8 cellular contexts compared by ENCODE assay signal in the genomic region with DNA sequence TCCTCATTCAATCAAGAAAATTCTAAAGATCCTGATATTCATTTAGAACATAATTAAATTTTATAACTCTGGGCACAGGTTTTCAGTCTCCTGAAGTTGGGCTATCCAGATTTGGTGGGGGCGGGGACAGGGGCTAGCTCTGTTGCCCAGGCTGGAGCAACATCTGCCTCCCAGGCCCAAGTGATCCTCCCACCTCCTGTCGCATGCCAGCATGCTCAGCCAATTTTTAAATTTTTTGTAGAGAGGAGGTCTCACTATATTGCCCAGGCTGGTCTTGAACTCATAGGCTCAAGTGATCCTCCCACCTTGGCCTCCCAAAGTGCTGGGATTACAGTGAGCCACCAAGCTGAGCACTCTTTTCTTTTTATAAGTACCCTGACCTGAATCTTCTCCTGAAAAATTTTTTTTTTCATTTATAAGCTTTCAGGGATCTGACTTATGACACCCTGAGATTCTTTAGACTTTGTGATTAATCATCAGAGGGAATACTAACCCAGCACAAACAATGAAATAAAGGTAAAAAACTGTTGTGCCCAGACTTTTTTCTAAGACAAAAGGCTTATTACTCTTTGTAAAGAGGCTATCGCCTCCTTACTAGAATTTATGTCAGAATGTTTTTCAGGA.
DNase-seq lines count a peak whose midpoint lies in the region; ATAC-seq and TF ChIP-seq lines count a peak whose summit lies in the region.

No MANE protein-coding gene starts in this region.

- H4K8ac ChIP-seq in IMR-90 (ENCODE audit: low read depth in 2 of 2, low read length in 2 of 2) = peak overlapping the region; percentile 44 to 81

- ATAC-seq in IMR-90 (ENCODE audit: low read depth) (peak; percentile 19; the same call in 1 of the 2 replicates), left cardiac atrium (peak in 1 of 2 donors; percentile 44)

- POLR2A ChIA-PET in IMR-90 (lab: Charles Lee; ENCODE audit: unreplicated experiment) = interaction anchor here (2.5 kb wide), 1 partner anchor 43 kb away, joined by 12 read pairs; no protein-coding TSS in a partner anchor
- POLR2A ChIA-PET in activated CD4-positive, alpha-beta T cell treated with anti-CD3 and anti-CD28 coated beads, Interleukin-2, amount 10 ng/mL, durations not matched to agents 7 days and 5 days (lab: Charles Lee) = interaction anchor here (0.9 to 5.2 kb wide), 7 partner anchors 8 to 1498 kb away, joined by 3 to 47 read pairs (median 8); no protein-coding TSS in a partner anchor

- H4K91ac ChIP-seq in IMR-90 (ENCODE audit: insufficient read depth, low read depth, low read length) = peak overlapping the region; percentile 85

- H3K9me3 Mint-ChIP-seq in activated CD4-positive, alpha-beta T cell treated with anti-CD3 and anti-CD28 coated beads, Interleukin-2, amount 10 ng/mL, durations not matched to agents 7 days and 5 days = no peaks in the 10 kb centered on the region
- no peaks in the 10 kb centered on the region for H3K9me3 Mint-ChIP-seq in stimulated activated naive CD8-positive, alpha-beta T cell treated with anti-CD3 and anti-CD28 coated beads, Interleukin-15, Interleukin-2, amounts not matched to agents 100 ng/mL and 50 ng/mL, for 24 hours
- H3K9me3 Mint-ChIP-seq in glutamatergic neuron (ENCODE audit: unreplicated experiment) = no peaks in the 10 kb centered on the region

- no peak overlapping the region for H2AK9ac ChIP-seq in IMR-90 (replicated peaks; ENCODE audit: low read depth, low read length, poor library complexity)

- no CpG with 5 or more reads among the region's 3 CpGs for WGBS in IMR-90 (ENCODE audit: extremely low coverage in 2 of 2, insufficient read length in 1 of 2), 2 experiments

- H3K14ac ChIP-seq in IMR-90 (replicated peaks; ENCODE audit: low read depth, low read length) = peak overlapping the region; percentile 86

- CTCF ChIA-PET in IMR-90 (lab: Yijun Ruan, JAX) = interaction anchor here (0.5 kb wide), 1 partner anchor 75 kb away, joined by 7 read pairs; no protein-coding TSS in a partner anchor
- CTCF ChIA-PET in activated CD4-positive, alpha-beta T cell treated with anti-CD3 and anti-CD28 coated beads, Interleukin-2, amount 10 ng/mL, durations not matched to agents 7 days and 5 days (lab: Charles Lee) = interaction anchor here (1.4 to 2.4 kb wide), 5 partner anchors 8 to 76 kb away, joined by 3 to 9 read pairs (median 6); no protein-coding TSS in a partner anchor

- no peak for TF ChIP-seq RAD21 in IMR-90 (IDR thresholded peaks at IDR 0.05; ENCODE audit: low read length)

- peak overlapping the region; percentile 97 for H3K4me2 ChIP-seq in IMR-90 (ENCODE audit: low read depth, low read length)

- H3K27ac Mint-ChIP-seq in activated CD4-positive, alpha-beta T cell treated with anti-CD3 and anti-CD28 coated beads, Interleukin-2, amount 10 ng/mL, durations not matched to agents 7 days and 5 days = peak overlapping the region; percentile 96
- peak overlapping the region; percentile 99 for H3K27ac Mint-ChIP-seq in stimulated activated naive CD8-positive, alpha-beta T cell treated with anti-CD3 and anti-CD28 coated beads, Interleukin-15, Interleukin-2, amounts not matched to agents 100 ng/mL and 50 ng/mL, for 24 hours
- H3K27ac Mint-ChIP-seq in glutamatergic neuron (ENCODE audit: unreplicated experiment) = no peak overlapping the region

- H3K4me1 ChIP-seq in IMR-90 (ENCODE audit: control insufficient read depth, insufficient read depth, low read length) = peaks cover 25% of the 10 kb centered on the region

- H2BK120ac ChIP-seq in IMR-90 (ENCODE audit: low read depth, low read length) = peak overlapping the region; percentile 93

- H2AK5ac ChIP-seq in IMR-90 (ENCODE audit: low read depth, low read length) = peak overlapping the region; percentile 84

- no peak overlapping the region for H2AFZ ChIP-seq in IMR-90 (replicated peaks; ENCODE audit: low read length, poor library complexity)

- no TSS peak for BruUV-seq in IMR-90 (replicated peaks; lab: Mats Ljungman, UMichigan)

- peaks cover 21 to 61% of the 10 kb centered on the region in 2 experiments for H3K79me1 ChIP-seq in IMR-90 (ENCODE audit: low read depth in 1 of 2, low read length in 2 of 2)

- H2BK15ac ChIP-seq in IMR-90 (ENCODE audit: low read depth, low read length) = peak overlapping the region; percentile 78

- dilution Hi-C loops in IMR-90 (cut with HindIII; ENCODE audit: low sequenced_read_pairs, unreplicated experiment) = no loop called here

- H3K27me3 ChIP-seq in IMR-90 (ENCODE audit: control insufficient read depth, insufficient read depth, low read length) = no peaks in the 10 kb centered on the region

- peak; percentile 63 for DNase-seq in IMR-90
- no peak for DNase-seq in activated CD4-positive, alpha-beta T cell treated with anti-CD3 and anti-CD28 coated beads, Interleukin-2, amount 10 ng/mL, durations not matched to agents 7 days and 5 days
- DNase-seq in left cardiac atrium = peak; percentile 52
- no peak for DNase-seq in Kasumi-1 (lab: John Stamatoyannopoulos, UW)
- DNase-seq in glutamatergic neuron = no peak
- no peak for DNase-seq in COLO829 (ENCODE audit: low spot score)
- DNase-seq in SK-N-DZ (ENCODE audit: low spot score) = no peak

- H4K20me1 ChIP-seq in IMR-90 (ENCODE audit: insufficient read depth, low read length) = no peaks in the 10 kb centered on the region

- TF ChIP-seq CTCF in IMR-90 (conservative IDR thresholded peaks at IDR 0.05; ENCODE audit: low read depth, low read length) (no peak), glutamatergic neuron (IDR thresholded peaks at IDR 0.05; ENCODE audit: partially characterized antibody, unreplicated experiment) (no peak)

- H3K27ac ChIP-seq in IMR-90 (ENCODE audit: insufficient read depth, low read length) = peak overlapping the region; percentile 100

- peak overlapping the region; percentile 99 for H2BK5ac ChIP-seq in IMR-90 (ENCODE audit: low read depth, low read length, poor library complexity, severe bottlenecking)

- H3K4me3 Mint-ChIP-seq in activated CD4-positive, alpha-beta T cell treated with anti-CD3 and anti-CD28 coated beads, Interleukin-2, amount 10 ng/mL, durations not matched to agents 7 days and 5 days = peak overlapping the region; percentile 71
- H3K4me3 Mint-ChIP-seq in stimulated activated naive CD8-positive, alpha-beta T cell treated with anti-CD3 and anti-CD28 coated beads, Interleukin-15, Interleukin-2, amounts not matched to agents 100 ng/mL and 50 ng/mL, for 24 hours = peak overlapping the region; percentile 84
- no peak overlapping the region for H3K4me3 Mint-ChIP-seq in glutamatergic neuron (ENCODE audit: unreplicated experiment)

- H3K9ac ChIP-seq in IMR-90 (ENCODE audit: low read depth, low read length) = peak overlapping the region; percentile 75

- peaks cover 9% of the 10 kb centered on the region for H3K9me1 ChIP-seq in IMR-90 (ENCODE audit: insufficient read depth, low read length)

- H3K4ac ChIP-seq in IMR-90 (ENCODE audit: low read depth, low read length) = peak overlapping the region; percentile 87

- H3K18ac ChIP-seq in IMR-90 (ENCODE audit: low read depth, low read length) = peak overlapping the region; percentile 99

- TF ChIP-seq POLR2A in IMR-90 (IDR thresholded peaks at IDR 0.05; ENCODE audit: low read depth, low read length) = no peak; the same call in none of the 2 replicates

- no peak overlapping the region for H3K4me3 ChIP-seq in IMR-90 (ENCODE audit: insufficient read depth, low read depth, low read length)

- in situ Hi-C loops in IMR-90 (cut with MboI; ENCODE audit: low sequenced_read_pairs) = loop anchor here (5.0 kb wide), 1 partner anchor 43 kb away; no protein-coding TSS in a partner anchor

- H3K4me1 Mint-ChIP-seq in activated CD4-positive, alpha-beta T cell treated with anti-CD3 and anti-CD28 coated beads, Interleukin-2, amount 10 ng/mL, durations not matched to agents 7 days and 5 days = peaks cover 83% of the 10 kb centered on the region
- H3K4me1 Mint-ChIP-seq in stimulated activated naive CD8-positive, alpha-beta T cell treated with anti-CD3 and anti-CD28 coated beads, Interleukin-15, Interleukin-2, amounts not matched to agents 100 ng/mL and 50 ng/mL, for 24 hours (ENCODE audit: low read depth) = peaks cover 90% of the 10 kb centered on the region
- peaks cover 7% of the 10 kb centered on the region for H3K4me1 Mint-ChIP-seq in glutamatergic neuron (ENCODE audit: low read depth, unreplicated experiment)

- peaks cover 25% of the 10 kb centered on the region for H3K36me3 Mint-ChIP-seq in activated CD4-positive, alpha-beta T cell treated with anti-CD3 and anti-CD28 coated beads, Interleukin-2, amount 10 ng/mL, durations not matched to agents 7 days and 5 days (ENCODE audit: low read depth)
- H3K36me3 Mint-ChIP-seq in stimulated activated naive CD8-positive, alpha-beta T cell treated with anti-CD3 and anti-CD28 coated beads, Interleukin-15, Interleukin-2, amounts not matched to agents 100 ng/mL and 50 ng/mL, for 24 hours (ENCODE audit: low read depth) = peaks cover 37% of the 10 kb centered on the region
- no peaks in the 10 kb centered on the region for H3K36me3 Mint-ChIP-seq in glutamatergic neuron (ENCODE audit: unreplicated experiment)

- H3K56ac ChIP-seq in IMR-90 (ENCODE audit: extremely low read depth, insufficient read depth, low read length) = peak overlapping the region; percentile 90

- peak overlapping the region; percentile 90 for H2BK20ac ChIP-seq in IMR-90 (ENCODE audit: low read depth, low read length)

- H4K5ac ChIP-seq in IMR-90 (ENCODE audit: low read depth, low read length) = peak overlapping the region; percentile 93

- intact Hi-C loops in IMR-90 (cut with micrococcal nuclease) (no loop called here), left cardiac atrium (cut with DNase I) (loop anchor here in 1 of 2 donors (5.0 kb wide), 1 partner anchor 43 kb away; no protein-coding TSS in a partner anchor)

- peak overlapping the region; percentile 88 for H3K23ac ChIP-seq in IMR-90 (ENCODE audit: low read depth, low read length)

- no peaks in the 10 kb centered on the region for H3K9me3 ChIP-seq in IMR-90 (ENCODE audit: control insufficient read depth, insufficient read depth, low read length)

- no peaks in the 10 kb centered on the region for H3K27me3 Mint-ChIP-seq in activated CD4-positive, alpha-beta T cell treated with anti-CD3 and anti-CD28 coated beads, Interleukin-2, amount 10 ng/mL, durations not matched to agents 7 days and 5 days
- H3K27me3 Mint-ChIP-seq in stimulated activated naive CD8-positive, alpha-beta T cell treated with anti-CD3 and anti-CD28 coated beads, Interleukin-15, Interleukin-2, amounts not matched to agents 100 ng/mL and 50 ng/mL, for 24 hours = no peaks in the 10 kb centered on the region
- no peaks in the 10 kb centered on the region for H3K27me3 Mint-ChIP-seq in glutamatergic neuron (ENCODE audit: unreplicated experiment)

- no peaks in the 10 kb centered on the region for H3K36me3 ChIP-seq in IMR-90 (ENCODE audit: control insufficient read depth, insufficient read depth, low read length)

TF ChIP-seq in IMR-90, 13 proteins besides CTCF, POLR2A, EP300 and RAD21 (continues in another document):
- TF ChIP-seq MXI1 (IDR thresholded peaks at IDR 0.05; ENCODE audit: borderline replicate concordance, low read depth, low read length) (no peak), FOS (IDR thresholded peaks at IDR 0.05; ENCODE audit: low read depth, low read length) (no peak)

Comparison
In these comparisons a context has a peak if more than half of its experiments do, and no peak if none do; other contexts are left out.
1. DNase-seq: peak in IMR-90 (single experiment) and left cardiac atrium (single experiment); none in activated CD4-positive, alpha-beta T cell treated with anti-CD3 and anti-CD28 coated beads, Interleukin-2, amount 10 ng/mL, durations not matched to agents 7 days and 5 days (single experiment), Kasumi-1 (0 of 2), glutamatergic neuron (single experiment), COLO829 (single experiment) and SK-N-DZ (single experiment).